ENCODE assay signal across 22 cellular contexts in the genomic region with DNA sequence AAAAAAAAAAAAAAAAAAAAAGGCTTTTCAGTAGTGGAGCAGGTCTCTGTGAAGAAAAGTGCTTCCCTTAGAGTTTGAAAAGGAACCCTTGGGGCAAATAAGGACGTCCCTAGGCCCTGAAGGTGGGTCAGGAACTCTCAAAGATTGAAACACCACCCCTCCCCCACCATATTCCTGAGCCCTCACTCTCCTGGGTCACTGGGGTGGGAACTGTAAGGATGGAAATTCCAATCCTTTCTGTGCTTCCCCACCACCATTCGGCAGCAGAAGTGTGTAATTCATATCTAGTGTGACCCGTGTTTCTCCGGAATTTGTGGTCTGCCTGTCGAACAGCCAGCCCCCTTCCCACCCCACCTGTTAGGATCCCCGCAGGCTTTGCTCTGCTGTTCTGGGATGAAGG. TPM values are rescaled to one million over a fixed set of nuclear protein-coding genes. Genes with fewer than 3 reads are reported as not detected.
A peak's percentile ranks its signal among the peaks of the same experiment; 100 is the strongest.
DNase-seq lines count a peak whose midpoint lies in the region; ATAC-seq and TF ChIP-seq lines count a peak whose summit lies in the region.
"Had no signal": no experiment of that assay in that cellular context is flagged by ENCODE, and none has a peak within 500 bp of the region (broad histone marks: within the 10 kb centered on the region; RNA-seq: fewer than 3 reads in every experiment).

No MANE protein-coding gene starts in this region.

- peaks cover 23 to 68% (median 57%) of the 10 kb centered on the region in 11 experiments for H3K9me3 ChIP-seq in BLaER1 treated with 17β-estradiol and CSF1 and Interleukin-3, amounts not matched to agents 10 nM and 100 nM (replicated peaks in 1 of 11)
- H3K9me3 ChIP-seq: Peyer's patch had no signal

- ATAC-seq in WTC11: no peak
- no peak for ATAC-seq in activated naive CD4-positive, alpha-beta T cell treated with anti-CD3 and anti-CD28 coated beads, Interleukin-2, amount 50 U/mL, for 72 hours
- ATAC-seq: SK-N-SH treated with all-trans-retinoic acid at 6 μM for 48 hours had no signal

- H3K27me3 Mint-ChIP-seq in IgD-negative memory B cell (no peaks in the 10 kb centered on the region), WTC11 (ENCODE audit: low read depth) (peaks cover 46% of the 10 kb centered on the region), type B pancreatic cell (no peaks in the 10 kb centered on the region)
- H3K27me3 Mint-ChIP-seq in activated T-cell treated with anti-CD3 and anti-CD28 coated beads, Interleukin-2, amount 50 U/mL, for 24 hours: no peaks in the 10 kb centered on the region
- H3K27me3 Mint-ChIP-seq: CD8-positive, alpha-beta memory T cell had no signal

- DNase-seq in WTC11 (ENCODE audit: low spot score): no peak
- DNase-seq in type B pancreatic cell (ENCODE audit: extremely low spot score, unreplicated experiment): no peak
- DNase-seq in activated naive CD4-positive, alpha-beta T cell treated with anti-CD3 and anti-CD28 coated beads, Interleukin-2, amount 50 U/mL, for 72 hours (ENCODE audit: low spot score in 2 of 2): no peak
- no peak for DNase-seq in C1 segment of cervical spinal cord (lab: John Stamatoyannopoulos, UW)
- no peak for DNase-seq in activated T-cell treated with anti-CD3 and anti-CD28 coated beads, Interleukin-2, amount 50 U/mL, for 24 hours
- DNase-seq: CD8-positive, alpha-beta memory T cell; DMS 273 treated with DMSO at 0.1 percent for 48 hours; DMS79; GM23248; HFFc6; IMR-90; MM.1S; NCI-H2029; NCI-H446 treated with DMSO at 0.1 percent for 48 hours; NCI-H526 treated with DMSO at 0.1 percent for 48 hours; OCI-M1 had no signal

- H3K27ac ChIP-seq in BLaER1 treated with 17β-estradiol and CSF1 and Interleukin-3, amounts not matched to agents 10 nM and 100 nM: no peak overlapping the region
- H3K27ac ChIP-seq: GM23248, KMS-11, Peyer's patch had no signal

- H3K4me1 ChIP-seq in BLaER1 treated with 17β-estradiol and CSF1 and Interleukin-3, amounts not matched to agents 10 nM and 100 nM: peaks cover 19 to 35% (median 21%) of the 10 kb centered on the region in 10 experiments

- H3K27me3 ChIP-seq in BLaER1 treated with 17β-estradiol and CSF1 and Interleukin-3, amounts not matched to agents 10 nM and 100 nM: no peaks in the 10 kb centered on the region
- H3K27me3 ChIP-seq: Peyer's patch had no signal

- peaks cover 9 to 62% (median 46%) of the 10 kb centered on the region in 11 experiments; a peak in 20 of 22 replicates for H3K36me3 ChIP-seq in BLaER1 treated with 17β-estradiol and CSF1 and Interleukin-3, amounts not matched to agents 10 nM and 100 nM
- H3K36me3 ChIP-seq: Peyer's patch had no signal

- H3K36me3 Mint-ChIP-seq in IgD-negative memory B cell (peaks cover 10% of the 10 kb centered on the region), WTC11 (peaks cover 9% of the 10 kb centered on the region), type B pancreatic cell (peaks cover 26% of the 10 kb centered on the region)
- peaks cover 6 to 25% of the 10 kb centered on the region in 2 donors for H3K36me3 Mint-ChIP-seq in activated naive CD4-positive, alpha-beta T cell treated with anti-CD3 and anti-CD28 coated beads, Interleukin-2, amount 50 U/mL, for 72 hours
- peaks cover 11% of the 10 kb centered on the region for H3K36me3 Mint-ChIP-seq in activated T-cell treated with anti-CD3 and anti-CD28 coated beads, Interleukin-2, amount 50 U/mL, for 24 hours (ENCODE audit: low read depth)

- peaks cover 52 to 92% (median 70%) of the 10 kb centered on the region in 11 experiments for H4K20me1 ChIP-seq in BLaER1 treated with 17β-estradiol and CSF1 and Interleukin-3, amounts not matched to agents 10 nM and 100 nM

- peak overlapping the region in 3 of 4 donors; percentile 14 to 76 (median 17) for H3K4me3 Mint-ChIP-seq in IgD-negative memory B cell
- H3K4me3 Mint-ChIP-seq in WTC11: 0 out of 2 replicates have a peak overlapping the region, but pooled peaks have one; percentile 3
- H3K4me3 Mint-ChIP-seq in type B pancreatic cell: no peak overlapping the region
- H3K4me3 Mint-ChIP-seq in activated T-cell treated with anti-CD3 and anti-CD28 coated beads, Interleukin-2, amount 50 U/mL, for 24 hours: no peak overlapping the region
- H3K4me3 Mint-ChIP-seq: H9, HFFc6 had no signal

- peaks cover 0 to 2% (median 0%) of the 10 kb centered on the region in 3 donors for H3K9me3 Mint-ChIP-seq in IgD-negative memory B cell
- peaks cover 4% of the 10 kb centered on the region; the same call in 1 of the 2 replicates for H3K9me3 Mint-ChIP-seq in WTC11
- peaks cover 12% of the 10 kb centered on the region for H3K9me3 Mint-ChIP-seq in type B pancreatic cell
- H3K9me3 Mint-ChIP-seq in activated naive CD4-positive, alpha-beta T cell treated with anti-CD3 and anti-CD28 coated beads, Interleukin-2, amount 50 U/mL, for 72 hours: peaks cover 3 to 10% of the 10 kb centered on the region in 2 donors
- peaks cover 4% of the 10 kb centered on the region for H3K9me3 Mint-ChIP-seq in activated T-cell treated with anti-CD3 and anti-CD28 coated beads, Interleukin-2, amount 50 U/mL, for 24 hours
- H3K9me3 Mint-ChIP-seq: CD8-positive, alpha-beta memory T cell had no signal

- H3K27ac Mint-ChIP-seq in IgD-negative memory B cell (peak overlapping the region in 2 of 3 donors; percentile 10 to 78), WTC11 (no peak overlapping the region), type B pancreatic cell (peak overlapping the region; percentile 8)
- H3K27ac Mint-ChIP-seq in activated naive CD4-positive, alpha-beta T cell treated with anti-CD3 and anti-CD28 coated beads, Interleukin-2, amount 50 U/mL, for 72 hours: no peak overlapping the region
- no peak overlapping the region for H3K27ac Mint-ChIP-seq in activated T-cell treated with anti-CD3 and anti-CD28 coated beads, Interleukin-2, amount 50 U/mL, for 24 hours
- H3K27ac Mint-ChIP-seq: H9, HFFc6 had no signal

- CTCF ChIA-PET in WTC11 (lab: Charles Lee): interaction anchor here (0.9 to 2.3 kb wide), 6 partner anchors 9 to 136 kb away, joined by 3 to 16 read pairs (median 4); a partner anchor contains a TSS

- peak overlapping the region in 1 of 10 experiments; percentile 14; a peak in 1 of 20 replicates for H3K4me3 ChIP-seq in BLaER1 treated with 17β-estradiol and CSF1 and Interleukin-3, amounts not matched to agents 10 nM and 100 nM
- H3K4me3 ChIP-seq: GM23248, Peyer's patch had no signal

- POLR2A ChIA-PET in WTC11 (lab: Charles Lee): no interaction called here

- TF ChIP-seq CTCF in WTC11 (IDR thresholded peaks at IDR 0.05) (no peak), type B pancreatic cell (conservative IDR thresholded peaks at IDR 0.05) (no peak)

- peak overlapping the region; percentile 47 to 71 (median 60) for H3K4me2 ChIP-seq in BLaER1 treated with 17β-estradiol and CSF1 and Interleukin-3, amounts not matched to agents 10 nM and 100 nM
- H3K4me2 ChIP-seq: KMS-11 had no signal

- peak overlapping the region in 1 of 11 experiments; percentile 4; a peak in 1 of 22 replicates for H3K9ac ChIP-seq in BLaER1 treated with 17β-estradiol and CSF1 and Interleukin-3, amounts not matched to agents 10 nM and 100 nM
- H3K9ac ChIP-seq: GM23248, KMS-11 had no signal

- H3K4me1 Mint-ChIP-seq in IgD-negative memory B cell (peaks cover 36 to 70% (median 52%) of the 10 kb centered on the region in 3 donors), WTC11 (peaks cover 60% of the 10 kb centered on the region), type B pancreatic cell (ENCODE audit: unreplicated experiment) (peaks cover 40% of the 10 kb centered on the region)
- H3K4me1 Mint-ChIP-seq in activated T-cell treated with anti-CD3 and anti-CD28 coated beads, Interleukin-2, amount 50 U/mL, for 24 hours (ENCODE audit: low read depth): peaks cover 70% of the 10 kb centered on the region

TF ChIP-seq in WTC11, 78 proteins besides CTCF, POLR2A, EP300 and RAD21 (continues in another document):
- TF ChIP-seq, protein P1, sequence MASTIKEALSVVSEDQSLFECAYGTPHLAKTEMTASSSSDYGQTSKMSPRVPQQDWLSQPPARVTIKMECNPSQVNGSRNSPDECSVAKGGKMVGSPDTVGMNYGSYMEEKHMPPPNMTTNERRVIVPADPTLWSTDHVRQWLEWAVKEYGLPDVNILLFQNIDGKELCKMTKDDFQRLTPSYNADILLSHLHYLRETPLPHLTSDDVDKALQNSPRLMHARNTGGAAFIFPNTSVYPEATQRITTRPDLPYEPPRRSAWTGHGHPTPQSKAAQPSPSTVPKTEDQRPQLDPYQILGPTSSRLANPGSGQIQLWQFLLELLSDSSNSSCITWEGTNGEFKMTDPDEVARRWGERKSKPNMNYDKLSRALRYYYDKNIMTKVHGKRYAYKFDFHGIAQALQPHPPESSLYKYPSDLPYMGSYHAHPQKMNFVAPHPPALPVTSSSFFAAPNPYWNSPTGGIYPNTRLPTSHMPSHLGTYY (CRISPR knock-in tag; IDR thresholded peaks at IDR 0.05): no peak
- TF ChIP-seq EMX1 (CRISPR knock-in tag; IDR thresholded peaks at IDR 0.05): no peak
- TF ChIP-seq TEAD4 (CRISPR knock-in tag; IDR thresholded peaks at IDR 0.05): no peak
- no peak for TF ChIP-seq ETV6 (CRISPR knock-in tag; IDR thresholded peaks at IDR 0.05)
- TF ChIP-seq, protein P2, sequence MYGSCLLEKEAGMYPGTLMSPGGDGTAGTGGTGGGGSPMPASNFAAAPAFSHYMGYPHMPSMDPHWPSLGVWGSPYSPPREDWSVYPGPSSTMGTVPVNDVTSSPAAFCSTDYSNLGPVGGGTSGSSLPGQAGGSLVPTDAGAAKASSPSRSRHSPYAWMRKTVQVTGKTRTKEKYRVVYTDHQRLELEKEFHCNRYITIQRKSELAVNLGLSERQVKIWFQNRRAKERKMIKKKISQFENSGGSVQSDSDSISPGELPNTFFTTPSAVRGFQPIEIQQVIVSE (CRISPR knock-in tag; IDR thresholded peaks at IDR 0.05; ENCODE audit: borderline replicate concordance): no peak
- TF ChIP-seq SOX15 (CRISPR knock-in tag; IDR thresholded peaks at IDR 0.05): no peak
- TF ChIP-seq, protein P3, sequence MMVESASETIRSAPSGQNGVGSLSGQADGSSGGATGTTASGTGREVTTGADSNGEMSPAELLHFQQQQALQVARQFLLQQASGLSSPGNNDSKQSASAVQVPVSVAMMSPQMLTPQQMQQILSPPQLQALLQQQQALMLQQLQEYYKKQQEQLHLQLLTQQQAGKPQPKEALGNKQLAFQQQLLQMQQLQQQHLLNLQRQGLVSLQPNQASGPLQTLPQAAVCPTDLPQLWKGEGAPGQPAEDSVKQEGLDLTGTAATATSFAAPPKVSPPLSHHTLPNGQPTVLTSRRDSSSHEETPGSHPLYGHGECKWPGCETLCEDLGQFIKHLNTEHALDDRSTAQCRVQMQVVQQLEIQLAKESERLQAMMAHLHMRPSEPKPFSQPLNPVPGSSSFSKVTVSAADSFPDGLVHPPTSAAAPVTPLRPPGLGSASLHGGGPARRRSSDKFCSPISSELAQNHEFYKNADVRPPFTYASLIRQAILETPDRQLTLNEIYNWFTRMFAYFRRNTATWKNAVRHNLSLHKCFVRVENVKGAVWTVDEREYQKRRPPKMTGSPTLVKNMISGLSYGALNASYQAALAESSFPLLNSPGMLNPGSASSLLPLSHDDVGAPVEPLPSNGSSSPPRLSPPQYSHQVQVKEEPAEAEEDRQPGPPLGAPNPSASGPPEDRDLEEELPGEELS (CRISPR knock-in tag; IDR thresholded peaks at IDR 0.05): no peak

RNA-seq across cellular contexts. Expression of a gene that starts 12.3 kb away (rescaled TPM):
- 5.3 TPM for polyA plus RNA-seq in IgD-negative memory B cell
- total RNA-seq in WTC11 (2021): 83.2 to 92.0 TPM (median 89.3 TPM) in 3 replicates
- total RNA-seq in type B pancreatic cell (ENCODE audit: low replicate concordance): 74.1 and 82.2 TPM in 2 replicates
- total RNA-seq in activated naive CD4-positive, alpha-beta T cell treated with anti-CD3 and anti-CD28 coated beads, Interleukin-2, amount 50 U/mL, for 72 hours: 10 to 100 TPM; 24.0 to 29.6 TPM

Comparison
In these comparisons a context has a peak if more than half of its experiments do, and no peak if none do; other contexts are left out.
1. H3K27ac Mint-ChIP-seq: peak in IgD-negative memory B cell (2 of 3) and type B pancreatic cell (single experiment); none in WTC11 (single experiment), activated naive CD4-positive, alpha-beta T cell treated with anti-CD3 and anti-CD28 coated beads, Interleukin-2, amount 50 U/mL, for 72 hours (0 of 2) and activated T-cell treated with anti-CD3 and anti-CD28 coated beads, Interleukin-2, amount 50 U/mL, for 24 hours (single experiment).
2. H3K4me3 Mint-ChIP-seq: peak in IgD-negative memory B cell (3 of 4) and WTC11 (single experiment); none in type B pancreatic cell (single experiment) and activated T-cell treated with anti-CD3 and anti-CD28 coated beads, Interleukin-2, amount 50 U/mL, for 24 hours (single experiment).